ENCODE assay signal across 18 cellular contexts in the genomic region with DNA sequence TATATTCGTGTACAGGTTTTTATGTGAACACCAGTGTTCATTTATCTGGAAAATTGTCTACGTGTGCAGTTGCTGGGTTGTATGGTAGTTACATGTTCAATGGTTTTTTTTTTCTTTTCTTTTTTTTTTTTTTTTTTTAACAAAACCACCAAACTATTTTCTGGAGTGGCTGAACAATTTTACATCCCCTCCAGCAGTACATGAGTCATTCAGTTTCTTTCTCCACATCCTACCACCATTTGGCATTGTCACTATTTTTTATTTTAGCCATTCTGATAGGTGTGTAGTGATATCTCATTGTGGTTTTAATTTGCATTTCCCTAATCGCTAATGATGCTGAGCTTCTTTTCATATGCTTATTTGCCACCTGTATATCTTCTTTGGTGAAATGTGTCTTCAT.
"Had no signal": no experiment of that assay in that cellular context is flagged by ENCODE, and none has a peak within 500 bp of the region (broad histone marks: within the 10 kb centered on the region; RNA-seq: fewer than 3 reads in every experiment).

No MANE protein-coding gene starts in this region.

- H3K36me3 ChIP-seq: cardiac muscle cell, esophagus squamous epithelium, gastroesophageal sphincter, left ventricle myocardium inferior, stomach, thyroid gland, uterus had no signal

- H3K4me3 ChIP-seq: cardiac muscle cell, esophagus squamous epithelium, gastroesophageal sphincter, hepatocyte, left ventricle myocardium inferior, stomach, thyroid gland, uterus had no signal

- H3K4me1 ChIP-seq: esophagus squamous epithelium, gastroesophageal sphincter, left ventricle myocardium inferior, stomach, thyroid gland, uterus had no signal

- DNase-seq: activated CD4-positive, alpha-beta memory T cell treated with anti-CD3 and anti-CD28 coated beads for 36 hours; activated CD4-positive, alpha-beta T cell treated with anti-CD3 and anti-CD28 coated beads for 1 hour; activated effector memory CD4-positive, alpha-beta T cell treated with anti-CD3 and anti-CD28 coated beads, Interleukin-2, amount 50 U/mL, for 16 hours; activated T-cell treated with anti-CD3 and anti-CD28 coated beads, Interleukin-2, amount 50 U/mL, for 4 hours; amygdala; esophagus squamous epithelium; kidney; left ventricle myocardium inferior; mesenchymal stem cell; stimulated activated CD4-positive, alpha-beta T cell treated with anti-CD3 and anti-CD28 coated beads, Interleukin-15, amount 100 ng/mL, for 24 hours; stimulated activated CD4-positive, alpha-beta T cell treated with anti-CD3 and anti-CD28 coated beads, Interleukin-4, amount 100 ng/mL, for 4 hours; stomach; thyroid gland; uterus had no signal

- ATAC-seq: activated T-cell treated with anti-CD3 and anti-CD28 coated beads, Interleukin-2, amount 50 U/mL, for 4 hours; gastroesophageal sphincter; natural killer cell treated with Interleukin-12 subunit alpha and Interleukin-12 subunit beta and Interleukin-15 and Interleukin-18, amount 100 ng/mL, for 72 hours had no signal

- H3K27me3 ChIP-seq: cardiac muscle cell, esophagus squamous epithelium, gastroesophageal sphincter, hepatocyte, stomach, thyroid gland, uterus had no signal

- H3K79me2 ChIP-seq: hepatocyte had no signal

- H3K4me2 ChIP-seq: hepatocyte had no signal

- H2AFZ ChIP-seq: hepatocyte had no signal

- H3K27ac ChIP-seq: cardiac muscle cell, esophagus squamous epithelium, gastroesophageal sphincter, hepatocyte, left ventricle myocardium inferior, stomach, thyroid gland, uterus had no signal

- H3K9me3 ChIP-seq: esophagus squamous epithelium, gastroesophageal sphincter, left ventricle myocardium inferior, stomach, thyroid gland, uterus had no signal
